ENCODE assay signal across 8 cellular contexts in the genomic region with DNA sequence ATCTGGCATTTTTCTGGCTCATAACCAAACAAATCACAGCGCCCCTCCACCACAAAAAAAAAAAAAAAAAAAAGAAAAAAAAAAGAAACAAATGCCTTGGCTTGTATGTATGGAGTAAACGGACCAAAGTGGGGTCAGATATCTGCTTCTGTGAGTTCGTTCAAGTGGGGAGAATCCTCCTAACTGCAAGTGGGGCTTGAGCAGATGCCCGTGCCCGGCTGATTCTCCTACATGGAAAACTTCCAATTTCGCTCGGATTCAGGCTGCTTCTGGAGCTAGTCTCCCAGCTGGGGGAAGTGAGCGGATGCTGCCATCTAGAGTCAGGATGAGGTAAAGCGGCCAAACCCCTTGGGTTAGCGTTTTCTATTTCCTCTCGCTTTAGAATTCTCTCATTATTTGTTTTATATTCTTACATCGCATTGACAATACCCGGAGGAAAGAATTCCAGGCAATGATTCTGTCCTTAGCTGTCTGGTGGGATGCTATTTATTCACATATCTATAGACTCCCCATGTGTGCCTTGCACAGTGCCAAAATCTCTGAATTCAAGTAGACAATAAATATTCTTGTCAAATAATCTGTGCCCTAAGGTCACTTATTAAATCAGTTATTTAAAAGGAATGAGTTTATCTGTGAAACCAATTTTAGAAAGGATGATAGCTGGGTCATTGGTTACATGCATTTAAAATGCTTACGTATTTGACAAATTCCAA.
DNase-seq lines count a peak whose midpoint lies in the region; ATAC-seq and TF ChIP-seq lines count a peak whose summit lies in the region.

No MANE protein-coding gene starts in this region.

- no TSS peak for BruUV-seq in PC-9 (replicated peaks; lab: Mats Ljungman, UMichigan)

- H3K4me3 Mint-ChIP-seq in neural progenitor cell, result peak overlapping the region; percentile 84

- H3K27me3 ChIP-seq in PC-9 (ENCODE audit: insufficient read depth, low read depth), result peaks cover 40% of the 10 kb centered on the region
- H3K27me3 ChIP-seq in neural progenitor cell, result peaks cover 50% of the 10 kb centered on the region
- peaks cover 12 to 27% (median 20%) of the 10 kb centered on the region in 5 donors for H3K27me3 ChIP-seq in subcutaneous abdominal adipose tissue (ENCODE audit: control insufficient read depth in 5 of 5, insufficient read depth in 4 of 5, low read length in 5 of 5)

- H2AFZ ChIP-seq in PC-9 (no peak overlapping the region), neural progenitor cell (replicated peaks) (peak overlapping the region; percentile 74)

- no peaks in the 10 kb centered on the region for H3K9me3 ChIP-seq in PC-9 (ENCODE audit: insufficient read depth, low read depth)
- H3K9me3 ChIP-seq in neural progenitor cell (ENCODE audit: low read depth), result no peaks in the 10 kb centered on the region
- H3K9me3 ChIP-seq in subcutaneous abdominal adipose tissue (ENCODE audit: control insufficient read depth in 5 of 5, low read length in 5 of 5), result no peaks in the 10 kb centered on the region

- H3K9me3 Mint-ChIP-seq in neural progenitor cell, result peaks cover 2% of the 10 kb centered on the region

- H3K4me3 ChIP-seq in PC-9 (no peak overlapping the region), neural progenitor cell (peak overlapping the region; percentile 37), subcutaneous abdominal adipose tissue (ENCODE audit: low read depth in 1 of 5, low read length in 5 of 5) (peak overlapping the region; percentile 32 to 62 (median 45))

- TF ChIP-seq CTCF in PC-9 (conservative IDR thresholded peaks at IDR 0.05) (peak; percentile 82), neural progenitor cell (IDR thresholded peaks at IDR 0.05) (peak; percentile 75)

- no peaks in the 10 kb centered on the region for H3K36me3 Mint-ChIP-seq in neural progenitor cell

- H3K27ac ChIP-seq in PC-9, result no peak overlapping the region
- no peak overlapping the region for H3K27ac ChIP-seq in neural progenitor cell
- no peak overlapping the region for H3K27ac ChIP-seq in subcutaneous abdominal adipose tissue (ENCODE audit: low read depth, low read length)

- H3F3A ChIP-seq in PC-9 (ENCODE audit: insufficient read depth, low read depth), result no peaks in the 10 kb centered on the region
- no peaks in the 10 kb centered on the region for H3F3A ChIP-seq in neural progenitor cell (ENCODE audit: low read depth)

- intact Hi-C loops in PC-9 (cut with micrococcal nuclease; ENCODE audit: unreplicated experiment), result loop anchor here (5.0 to 10.0 kb wide), 2 partner anchors 480 to 1238 kb away; no protein-coding TSS in a partner anchor

- H3K4me1 ChIP-seq in PC-9 (replicated peaks; ENCODE audit: insufficient read depth) (no peaks in the 10 kb centered on the region), neural progenitor cell (no peaks in the 10 kb centered on the region), subcutaneous abdominal adipose tissue (ENCODE audit: control insufficient read depth in 5 of 5, insufficient read depth in 5 of 5, low read length in 5 of 5) (peaks cover 0 to 9% (median 8%) of the 10 kb centered on the region in 5 donors)

- CTCF ChIA-PET in PC-9 (lab: Charles Lee), result interaction anchor here (0.6 to 0.7 kb wide), 2 partner anchors 17 to 1267 kb away, joined by 6 to 7 read pairs; no protein-coding TSS in a partner anchor

- peaks cover 27% of the 10 kb centered on the region for H3K4me1 Mint-ChIP-seq in neural progenitor cell

- H3K79me2 ChIP-seq in PC-9 (ENCODE audit: low read depth), result no peaks in the 10 kb centered on the region
- no peaks in the 10 kb centered on the region for H3K79me2 ChIP-seq in neural progenitor cell (ENCODE audit: low read depth)

- no peaks in the 10 kb centered on the region for H3K36me3 ChIP-seq in PC-9 (ENCODE audit: low read depth)
- H3K36me3 ChIP-seq in neural progenitor cell, result no peaks in the 10 kb centered on the region
- no peaks in the 10 kb centered on the region for H3K36me3 ChIP-seq in subcutaneous abdominal adipose tissue (ENCODE audit: control insufficient read depth in 5 of 5, insufficient read depth in 5 of 5, low read length in 5 of 5)

- H3K4me2 ChIP-seq in PC-9 (peak overlapping the region; percentile 66), neural progenitor cell (peak overlapping the region; percentile 74)

- no peaks in the 10 kb centered on the region for H4K20me1 ChIP-seq in PC-9 (ENCODE audit: insufficient read depth)
- no peaks in the 10 kb centered on the region for H4K20me1 ChIP-seq in neural progenitor cell (ENCODE audit: low read depth)

- peaks cover 5% of the 10 kb centered on the region for H3K27me3 Mint-ChIP-seq in neural progenitor cell (ENCODE audit: insufficient read depth, low read depth)

- H3K9ac ChIP-seq in neural progenitor cell (no peak overlapping the region), subcutaneous abdominal adipose tissue (ENCODE audit: low read length in 5 of 5) (no peak overlapping the region)

- no peaks in the 10 kb centered on the region for H3K9me2 ChIP-seq in PC-9 (ENCODE audit: insufficient read depth)

- peak; percentile 71 for ATAC-seq in GM21515 (IDR thresholded peaks at IDR 0.05; ENCODE audit: unreplicated experiment)

- DNase-seq in DMS114 treated with DMSO at 0.1 percent for 48 hours (lab: John Stamatoyannopoulos, UW; ENCODE audit: unreplicated experiment), result peak; percentile 37
- DNase-seq in HuH-7.5 (ENCODE audit: low spot score), result peak; percentile 92
- DNase-seq in PC-9, result peak; percentile 47 to 55
- DNase-seq in activated T-helper 1 cell treated with anti-CD3 and anti-CD28 coated beads, Interleukin-2, amount 50 U/mL, for 16 hours (ENCODE audit: low read depth in 1 of 2, low spot score in 1 of 2), result peak; percentile 13 to 24
- DNase-seq in fibroblast of the conjunctiva (ENCODE audit: low read depth), result peak; percentile 77
- DNase-seq in neural progenitor cell (ENCODE audit: low spot score), result peak; percentile 86

- POLR2A ChIA-PET in PC-9 (lab: Charles Lee; ENCODE audit: unreplicated experiment), result no interaction called here

- H3K27ac Mint-ChIP-seq in neural progenitor cell, result no peak overlapping the region

Comparison
In these comparisons a context has a peak if more than half of its experiments do, and no peak if none do; other contexts are left out.
1. DNase-seq: peak in every context shown above with its lines; median percentile 92 in HuH-7.5; 86 in neural progenitor cell; 77 in fibroblast of the conjunctiva; 51 in PC-9; 37 in DMS114 treated with DMSO at 0.1 percent for 48 hours; 18 in activated T-helper 1 cell treated with anti-CD3 and anti-CD28 coated beads, Interleukin-2, amount 50 U/mL, for 16 hours.